ENCODE assay signal across 29 cellular contexts in the genomic region with DNA sequence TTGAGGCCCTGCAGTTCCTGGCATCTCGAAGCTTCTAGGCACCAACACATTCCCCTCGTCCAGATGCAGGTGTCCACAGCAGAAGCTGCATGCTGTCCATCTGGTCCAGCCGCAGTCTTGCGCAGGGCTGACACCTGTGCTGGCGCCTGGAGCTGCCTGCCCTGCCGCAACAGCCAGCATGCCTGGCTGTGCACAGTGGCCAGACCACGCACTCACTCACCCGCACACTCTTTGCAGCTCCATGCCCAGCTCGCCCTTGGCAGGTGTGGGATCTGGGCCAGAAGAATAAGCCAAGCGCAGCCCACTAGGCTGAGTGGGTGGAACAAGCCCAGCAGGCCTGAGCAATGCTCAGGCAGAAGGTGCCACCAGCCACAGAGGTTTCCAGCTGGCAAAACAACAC.
"Had no signal": no experiment of that assay in that cellular context is flagged by ENCODE, and none has a peak within 500 bp of the region (broad histone marks: within the 10 kb centered on the region; RNA-seq: fewer than 3 reads in every experiment).

No MANE protein-coding gene starts in this region.

- ATAC-seq: activated CD4-positive, alpha-beta T cell treated with anti-CD3 and anti-CD28 coated beads for 36 hours; activated CD8-positive, alpha-beta memory T cell treated with anti-CD3 and anti-CD28 coated beads, Interleukin-2, amount 10 ng/mL, durations not matched to agents 7 days and 5 days; activated CD8-positive, alpha-beta T cell treated with anti-CD3 and anti-CD28 coated beads, Interleukin-2, amount 10 ng/mL, durations not matched to agents 7 days and 5 days; activated naive CD8-positive, alpha-beta T cell treated with anti-CD3 and anti-CD28 coated beads, Interleukin-2, amount 50 U/mL, for 24 hours; body of pancreas; effector memory CD8-positive, alpha-beta T cell; gastroesophageal sphincter had no signal

- DNase-seq: activated CD4-positive, alpha-beta memory T cell treated with anti-CD3 and anti-CD28 coated beads for 36 hours; activated CD4-positive, alpha-beta T cell treated with anti-CD3 and anti-CD28 coated beads for 36 hours; activated CD4-positive, alpha-beta T cell treated with anti-CD3 and anti-CD28 coated beads, Interleukin-2, amount 10 ng/mL, durations not matched to agents 24 days and 14 days; activated CD4-positive, CD25-positive, alpha-beta regulatory T cell; activated CD4-positive, CD25-positive, alpha-beta regulatory T cell treated with anti-CD3 and anti-CD28 coated beads, Interleukin-2, amount 50 U/mL, for 72 hours; activated CD8-positive, alpha-beta memory T cell treated with anti-CD3 and anti-CD28 coated beads, Interleukin-2, amount 10 ng/mL, durations not matched to agents 7 days and 5 days; activated CD8-positive, alpha-beta memory T cell treated with anti-CD3 and anti-CD28 coated beads, Interleukin-2, amount 50 U/mL, for 4 hours; activated CD8-positive, alpha-beta T cell treated with anti-CD3 and anti-CD28 coated beads, Interleukin-2, amount 10 ng/mL, durations not matched to agents 7 days and 5 days; activated effector memory CD4-positive, alpha-beta T cell treated with anti-CD3 and anti-CD28 coated beads, Interleukin-2, amount 50 U/mL, for 16 hours; activated naive CD4-positive, alpha-beta T cell treated with anti-CD3 and anti-CD28 coated beads for 36 hours; activated naive CD8-positive, alpha-beta T cell treated with anti-CD3 and anti-CD28 coated beads for 36 hours; activated naive CD8-positive, alpha-beta T cell treated with anti-CD3 and anti-CD28 coated beads, Interleukin-2, amount 50 U/mL, for 24 hours; activated T-cell treated with anti-CD3 and anti-CD28 coated beads, Interleukin-2, amount 50 U/mL, for 1 hour; activated T-cell treated with anti-CD3 and anti-CD28 coated beads, Interleukin-2, amount 50 U/mL, for 48 hours; adrenal gland; amygdala; aorta; body of pancreas; caudate nucleus; cortex of kidney; dermis blood vessel endothelial cell; effector CD4-positive, alpha-beta T cell; effector memory CD8-positive, alpha-beta T cell; erythroblast; esophagus squamous epithelium; foreskin melanocyte; T-helper 2 cell had no signal

- H3K27ac ChIP-seq: adrenal gland, body of pancreas, esophagus squamous epithelium, gastroesophageal sphincter had no signal

- H3K36me3 ChIP-seq: adrenal gland, esophagus squamous epithelium, gastroesophageal sphincter had no signal

- H3K4me3 ChIP-seq: adrenal gland, body of pancreas, esophagus squamous epithelium, gastroesophageal sphincter had no signal

- H3K4me1 ChIP-seq: adrenal gland, body of pancreas, esophagus squamous epithelium, gastroesophageal sphincter had no signal

- H3K9me3 ChIP-seq: adrenal gland, body of pancreas, esophagus squamous epithelium, gastroesophageal sphincter had no signal

- FAIRE-seq: colon had no signal

- H3K27me3 ChIP-seq: adrenal gland, body of pancreas, esophagus squamous epithelium, gastroesophageal sphincter had no signal
